ENCODE assay signal across 9 cellular contexts in the genomic region with DNA sequence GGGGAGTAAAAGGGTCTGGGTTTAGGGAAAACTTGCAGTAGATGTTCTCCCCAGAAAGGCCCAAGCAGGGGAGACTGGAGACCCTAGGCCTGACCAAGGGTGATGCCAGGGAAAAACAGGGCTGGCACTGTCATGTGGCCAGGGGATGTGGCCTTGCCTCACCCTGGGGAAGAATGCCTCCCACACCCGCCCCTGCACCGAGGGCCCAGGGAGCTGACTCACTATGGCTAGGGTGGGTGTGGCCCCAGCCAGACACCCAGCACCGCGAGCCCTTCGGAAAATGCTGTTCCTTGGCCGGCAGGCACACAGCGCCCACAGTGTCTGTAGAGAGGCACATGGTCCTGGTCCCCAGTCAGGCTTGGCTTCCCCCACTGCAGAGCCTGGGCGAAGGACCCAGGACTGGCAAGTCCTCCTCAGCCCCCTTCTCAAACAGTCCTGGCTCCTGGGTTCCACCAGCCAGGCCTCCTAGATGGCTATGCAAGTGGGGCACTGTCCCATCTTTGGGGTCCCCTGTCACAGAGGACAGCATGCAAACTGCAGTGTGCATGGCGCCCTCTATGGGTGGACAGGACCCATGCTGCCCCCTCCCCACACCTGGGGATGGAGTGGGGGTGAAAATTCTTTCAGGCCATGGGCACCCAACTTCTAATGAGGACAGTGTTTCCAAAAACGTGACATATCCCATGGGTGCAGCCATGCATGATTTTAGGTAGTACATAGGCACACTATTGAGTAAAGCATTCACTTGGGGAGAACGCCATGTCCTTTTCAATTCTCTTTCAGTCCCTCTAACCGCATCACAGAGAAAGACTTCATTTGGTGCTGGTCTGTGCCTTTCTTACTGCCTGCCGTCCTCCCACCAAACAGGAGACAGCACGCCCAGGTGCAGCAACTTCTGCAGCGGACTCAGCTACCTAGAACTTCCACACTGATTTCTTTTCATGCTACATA. TPM values are rescaled to one million over a fixed set of nuclear protein-coding genes. Genes with fewer than 3 reads are reported as not detected.
DNase-seq lines count a peak whose midpoint lies in the region; ATAC-seq, FAIRE-seq and TF ChIP-seq lines count a peak whose summit lies in the region.
"Had no signal": no experiment of that assay in that cellular context is flagged by ENCODE, and none has a peak within 500 bp of the region (broad histone marks: within the 10 kb centered on the region; RNA-seq: fewer than 3 reads in every experiment).

No MANE protein-coding gene starts in this region.

- H3K36me3 ChIP-seq in gastrocnemius medialis: no peaks in the 10 kb centered on the region

- peak; percentile 7 to 23 for DNase-seq in stimulated activated CD4-positive, alpha-beta T cell treated with anti-CD3 and anti-CD28 coated beads, Interleukin-2, amount 100 ng/mL, for 48 hours
- no peak for DNase-seq in stimulated activated CD4-positive, alpha-beta T cell treated with anti-CD3 and anti-CD28 coated beads, Interleukin-4, amount 100 ng/mL, for 4 hours
- DNase-seq in RCC 7860 (ENCODE audit: low spot score) (peak; percentile 78), gastrocnemius medialis (peak; percentile 18 to 73), NCI-H2196 (lab: John Stamatoyannopoulos, UW; ENCODE audit: unreplicated experiment) (no peak), GM12892 (ENCODE audit: insufficient read length) (no peak)

- ATAC-seq in esophagus mucosa (peak; percentile 99), gastrocnemius medialis (peak; percentile 21 to 56), HG03565 (IDR thresholded peaks at IDR 0.05; ENCODE audit: unreplicated experiment) (no peak)
- ATAC-seq: body of pancreas had no signal

- FAIRE-seq in RCC 7860 (lab: Jason Lieb, UNC): peak; percentile 62
- no peak for FAIRE-seq in GM12892 (lab: Jason Lieb, UNC)

- no peaks in the 10 kb centered on the region for H3K9me3 ChIP-seq in gastrocnemius medialis
- H3K9me3 ChIP-seq: body of pancreas had no signal

- no peaks in the 10 kb centered on the region for H3K27me3 ChIP-seq in gastrocnemius medialis
- H3K27me3 ChIP-seq: body of pancreas had no signal

- H3K4me1 ChIP-seq in gastrocnemius medialis: no peaks in the 10 kb centered on the region
- H3K4me1 ChIP-seq: body of pancreas had no signal

- peak overlapping the region in 2 of 4 donors; percentile 18 to 19 for H3K27ac ChIP-seq in gastrocnemius medialis
- H3K27ac ChIP-seq: body of pancreas had no signal

- TF ChIP-seq CTCF in gastrocnemius medialis (IDR thresholded peaks at IDR 0.05 in 4 of 5, conservative IDR thresholded peaks at IDR 0.05 in 1 of 5): peak in 3 of 5 experiments; percentile 11 to 30 (median 25)

- intact Hi-C loops in gastrocnemius medialis (cut with DNase I; ENCODE audit: low total_unique reads): no loop called here

- no peak overlapping the region for H3K4me3 ChIP-seq in gastrocnemius medialis
- H3K4me3 ChIP-seq: body of pancreas had no signal

- TF ChIP-seq POLR2A in gastrocnemius medialis (IDR thresholded peaks at IDR 0.05) (no peak), GM12892 (IDR thresholded peaks at IDR 0.05; ENCODE audit: low read depth, low read length) (no peak)

- in situ Hi-C loops in gastrocnemius medialis (cut with MboI; ENCODE audit: low sequenced_read_pairs in 4 of 4): no loop called here

RNA-seq across cellular contexts. Expression of gene TMPRSS5, which starts 15.2 kb away (rescaled TPM):
- total RNA-seq in esophagus mucosa: 0.40 TPM
- total RNA-seq in gastrocnemius medialis: under 1 TPM in 3 of 4 donors, not detected in 1; 0.24 to 0.61 (median 0.36) TPM
- polyA plus RNA-seq in GM12892 (2012; ENCODE audit: missing spikeins): 0.21 TPM

Comparison
In these comparisons a context has a peak if more than half of its experiments do, and no peak if none do; other contexts are left out.
1. DNase-seq: peak in stimulated activated CD4-positive, alpha-beta T cell treated with anti-CD3 and anti-CD28 coated beads, Interleukin-2, amount 100 ng/mL, for 48 hours (2 of 2), RCC 7860 (single experiment) and gastrocnemius medialis (2 of 2); none in stimulated activated CD4-positive, alpha-beta T cell treated with anti-CD3 and anti-CD28 coated beads, Interleukin-4, amount 100 ng/mL, for 4 hours (0 of 2), NCI-H2196 (single experiment) and GM12892 (single experiment).